Comparison of ENCODE assay signal across 2 cellular contexts in genomic region chr1:23040509-23040908, GRCh38.
TF ChIP-seq lines count a peak whose summit lies in the region.

No MANE protein-coding gene starts in this region.

TF ChIP-seq in GM23338, 12 proteins besides CTCF, POLR2A, EP300 and RAD21:
- TF ChIP-seq, protein P1, sequence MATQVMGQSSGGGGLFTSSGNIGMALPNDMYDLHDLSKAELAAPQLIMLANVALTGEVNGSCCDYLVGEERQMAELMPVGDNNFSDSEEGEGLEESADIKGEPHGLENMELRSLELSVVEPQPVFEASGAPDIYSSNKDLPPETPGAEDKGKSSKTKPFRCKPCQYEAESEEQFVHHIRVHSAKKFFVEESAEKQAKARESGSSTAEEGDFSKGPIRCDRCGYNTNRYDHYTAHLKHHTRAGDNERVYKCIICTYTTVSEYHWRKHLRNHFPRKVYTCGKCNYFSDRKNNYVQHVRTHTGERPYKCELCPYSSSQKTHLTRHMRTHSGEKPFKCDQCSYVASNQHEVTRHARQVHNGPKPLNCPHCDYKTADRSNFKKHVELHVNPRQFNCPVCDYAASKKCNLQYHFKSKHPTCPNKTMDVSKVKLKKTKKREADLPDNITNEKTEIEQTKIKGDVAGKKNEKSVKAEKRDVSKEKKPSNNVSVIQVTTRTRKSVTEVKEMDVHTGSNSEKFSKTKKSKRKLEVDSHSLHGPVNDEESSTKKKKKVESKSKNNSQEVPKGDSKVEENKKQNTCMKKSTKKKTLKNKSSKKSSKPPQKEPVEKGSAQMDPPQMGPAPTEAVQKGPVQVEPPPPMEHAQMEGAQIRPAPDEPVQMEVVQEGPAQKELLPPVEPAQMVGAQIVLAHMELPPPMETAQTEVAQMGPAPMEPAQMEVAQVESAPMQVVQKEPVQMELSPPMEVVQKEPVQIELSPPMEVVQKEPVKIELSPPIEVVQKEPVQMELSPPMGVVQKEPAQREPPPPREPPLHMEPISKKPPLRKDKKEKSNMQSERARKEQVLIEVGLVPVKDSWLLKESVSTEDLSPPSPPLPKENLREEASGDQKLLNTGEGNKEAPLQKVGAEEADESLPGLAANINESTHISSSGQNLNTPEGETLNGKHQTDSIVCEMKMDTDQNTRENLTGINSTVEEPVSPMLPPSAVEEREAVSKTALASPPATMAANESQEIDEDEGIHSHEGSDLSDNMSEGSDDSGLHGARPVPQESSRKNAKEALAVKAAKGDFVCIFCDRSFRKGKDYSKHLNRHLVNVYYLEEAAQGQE (IDR thresholded peaks at IDR 0.05; ENCODE audit: unreplicated experiment) = no peak

TF ChIP-seq in WTC11, 78 proteins besides CTCF, POLR2A, EP300 and RAD21 (continued from another document):
- TF ChIP-seq, protein P2, sequence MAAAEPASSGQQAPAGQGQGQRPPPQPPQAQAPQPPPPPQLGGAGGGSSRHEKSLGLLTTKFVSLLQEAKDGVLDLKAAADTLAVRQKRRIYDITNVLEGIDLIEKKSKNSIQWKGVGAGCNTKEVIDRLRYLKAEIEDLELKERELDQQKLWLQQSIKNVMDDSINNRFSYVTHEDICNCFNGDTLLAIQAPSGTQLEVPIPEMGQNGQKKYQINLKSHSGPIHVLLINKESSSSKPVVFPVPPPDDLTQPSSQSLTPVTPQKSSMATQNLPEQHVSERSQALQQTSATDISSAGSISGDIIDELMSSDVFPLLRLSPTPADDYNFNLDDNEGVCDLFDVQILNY (CRISPR knock-in tag; IDR thresholded peaks at IDR 0.05) = no peak
- TF ChIP-seq USF1 (CRISPR knock-in tag; IDR thresholded peaks at IDR 0.05) (no peak), NFYB (CRISPR knock-in tag; conservative IDR thresholded peaks at IDR 0.05; ENCODE audit: low read depth) (no peak), ZNF232 (CRISPR knock-in tag; IDR thresholded peaks at IDR 0.05) (no peak), PRRX2 (CRISPR knock-in tag; IDR thresholded peaks at IDR 0.05) (no peak), ZNF317 (CRISPR knock-in tag; IDR thresholded peaks at IDR 0.05; ENCODE audit: borderline replicate concordance, low read depth) (no peak), SOX15 (CRISPR knock-in tag; IDR thresholded peaks at IDR 0.05) (no peak), FOXP1 (CRISPR knock-in tag; IDR thresholded peaks at IDR 0.05; ENCODE audit: borderline replicate concordance) (no peak), ZNF671 (CRISPR knock-in tag; IDR thresholded peaks at IDR 0.05) (no peak), ATF1 (CRISPR knock-in tag; IDR thresholded peaks at IDR 0.05) (no peak), FOXK1 (CRISPR knock-in tag; IDR thresholded peaks at IDR 0.05) (no peak), NFE2L1 (CRISPR knock-in tag; IDR thresholded peaks at IDR 0.05) (no peak), EMX1 (CRISPR knock-in tag; IDR thresholded peaks at IDR 0.05) (no peak)
- TF ChIP-seq, protein P3, sequence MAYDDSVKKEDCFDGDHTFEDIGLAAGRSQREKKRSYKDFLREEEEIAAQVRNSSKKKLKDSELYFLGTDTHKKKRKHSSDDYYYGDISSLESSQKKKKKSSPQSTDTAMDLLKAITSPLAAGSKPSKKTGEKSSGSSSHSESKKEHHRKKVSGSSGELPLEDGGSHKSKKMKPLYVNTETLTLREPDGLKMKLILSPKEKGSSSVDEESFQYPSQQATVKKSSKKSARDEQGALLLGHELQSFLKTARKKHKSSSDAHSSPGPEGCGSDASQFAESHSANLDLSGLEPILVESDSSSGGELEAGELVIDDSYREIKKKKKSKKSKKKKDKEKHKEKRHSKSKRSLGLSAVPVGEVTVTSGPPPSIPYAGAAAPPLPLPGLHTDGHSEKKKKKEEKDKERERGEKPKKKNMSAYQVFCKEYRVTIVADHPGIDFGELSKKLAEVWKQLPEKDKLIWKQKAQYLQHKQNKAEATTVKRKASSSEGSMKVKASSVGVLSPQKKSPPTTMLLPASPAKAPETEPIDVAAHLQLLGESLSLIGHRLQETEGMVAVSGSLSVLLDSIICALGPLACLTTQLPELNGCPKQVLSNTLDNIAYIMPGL (CRISPR knock-in tag; IDR thresholded peaks at IDR 0.05) = no peak
- TF ChIP-seq, protein P4, sequence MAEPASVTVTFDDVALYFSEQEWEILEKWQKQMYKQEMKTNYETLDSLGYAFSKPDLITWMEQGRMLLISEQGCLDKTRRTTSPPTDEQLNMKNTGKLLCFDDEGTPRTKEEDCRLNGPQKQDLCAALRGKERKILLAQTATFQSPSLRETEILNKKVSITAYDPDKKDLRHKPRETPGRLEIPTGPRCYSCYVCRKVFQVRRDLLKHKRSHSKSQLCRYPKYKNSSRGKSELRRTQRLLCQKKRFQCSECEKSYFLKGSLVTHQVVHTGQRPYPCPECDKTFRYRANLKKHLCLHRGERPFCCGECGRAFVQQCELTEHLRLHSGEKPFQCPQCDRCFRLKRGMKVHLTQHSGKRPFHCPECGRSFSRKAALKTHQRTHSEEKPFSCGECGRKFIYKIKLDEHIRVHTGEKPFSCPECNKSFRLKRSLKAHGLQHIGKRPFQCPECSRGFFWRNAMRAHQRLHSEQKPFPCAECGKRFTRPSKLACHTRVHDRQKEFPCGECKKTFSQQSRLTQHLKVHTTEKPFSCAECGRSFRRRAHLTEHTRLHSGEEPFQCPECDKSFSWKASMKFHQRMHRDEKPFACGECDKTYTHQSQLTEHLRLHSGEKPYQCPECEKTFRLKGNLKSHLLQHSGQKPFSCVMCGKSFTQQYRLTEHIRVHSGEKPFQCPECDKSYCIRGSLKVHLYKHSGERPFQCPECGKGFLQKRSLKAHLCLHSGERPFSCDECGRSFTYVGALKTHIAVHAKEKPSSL (CRISPR knock-in tag; conservative IDR thresholded peaks at IDR 0.05) = no peak
- TF ChIP-seq, protein P5, sequence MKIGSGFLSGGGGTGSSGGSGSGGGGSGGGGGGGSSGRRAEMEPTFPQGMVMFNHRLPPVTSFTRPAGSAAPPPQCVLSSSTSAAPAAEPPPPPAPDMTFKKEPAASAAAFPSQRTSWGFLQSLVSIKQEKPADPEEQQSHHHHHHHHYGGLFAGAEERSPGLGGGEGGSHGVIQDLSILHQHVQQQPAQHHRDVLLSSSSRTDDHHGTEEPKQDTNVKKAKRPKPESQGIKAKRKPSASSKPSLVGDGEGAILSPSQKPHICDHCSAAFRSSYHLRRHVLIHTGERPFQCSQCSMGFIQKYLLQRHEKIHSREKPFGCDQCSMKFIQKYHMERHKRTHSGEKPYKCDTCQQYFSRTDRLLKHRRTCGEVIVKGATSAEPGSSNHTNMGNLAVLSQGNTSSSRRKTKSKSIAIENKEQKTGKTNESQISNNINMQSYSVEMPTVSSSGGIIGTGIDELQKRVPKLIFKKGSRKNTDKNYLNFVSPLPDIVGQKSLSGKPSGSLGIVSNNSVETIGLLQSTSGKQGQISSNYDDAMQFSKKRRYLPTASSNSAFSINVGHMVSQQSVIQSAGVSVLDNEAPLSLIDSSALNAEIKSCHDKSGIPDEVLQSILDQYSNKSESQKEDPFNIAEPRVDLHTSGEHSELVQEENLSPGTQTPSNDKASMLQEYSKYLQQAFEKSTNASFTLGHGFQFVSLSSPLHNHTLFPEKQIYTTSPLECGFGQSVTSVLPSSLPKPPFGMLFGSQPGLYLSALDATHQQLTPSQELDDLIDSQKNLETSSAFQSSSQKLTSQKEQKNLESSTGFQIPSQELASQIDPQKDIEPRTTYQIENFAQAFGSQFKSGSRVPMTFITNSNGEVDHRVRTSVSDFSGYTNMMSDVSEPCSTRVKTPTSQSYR (CRISPR knock-in tag; IDR thresholded peaks at IDR 0.05) = no peak
- TF ChIP-seq, protein P6, sequence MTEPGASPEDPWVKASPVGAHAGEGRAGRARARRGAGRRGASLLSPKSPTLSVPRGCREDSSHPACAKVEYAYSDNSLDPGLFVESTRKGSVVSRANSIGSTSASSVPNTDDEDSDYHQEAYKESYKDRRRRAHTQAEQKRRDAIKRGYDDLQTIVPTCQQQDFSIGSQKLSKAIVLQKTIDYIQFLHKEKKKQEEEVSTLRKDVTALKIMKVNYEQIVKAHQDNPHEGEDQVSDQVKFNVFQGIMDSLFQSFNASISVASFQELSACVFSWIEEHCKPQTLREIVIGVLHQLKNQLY (CRISPR knock-in tag; IDR thresholded peaks at IDR 0.05) = no peak
